ENCODE assay signal across 23 cellular contexts in the genomic region with DNA sequence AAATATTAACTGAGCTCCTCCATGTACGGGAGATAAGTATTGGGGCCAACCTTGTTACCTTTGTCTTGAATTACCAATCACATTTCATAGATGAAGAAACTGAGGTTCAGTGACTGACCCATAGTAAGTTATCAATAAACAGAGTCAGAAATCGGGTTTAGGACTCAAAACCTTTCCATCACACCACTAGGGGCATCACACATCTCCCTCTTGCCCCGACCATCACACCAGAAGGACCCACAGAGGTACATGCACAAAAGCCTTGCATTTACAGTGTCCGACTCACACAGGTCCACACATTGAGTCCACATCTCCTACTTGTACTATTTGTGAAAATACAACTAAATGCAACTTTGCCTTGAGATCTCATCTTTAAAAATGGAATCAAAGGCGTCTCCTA. TPM values are rescaled to one million over a fixed set of nuclear protein-coding genes. Genes with fewer than 3 reads are reported as not detected.
DNase-seq lines count a peak whose midpoint lies in the region; TF ChIP-seq lines count a peak whose summit lies in the region.
"Had no signal": no experiment of that assay in that cellular context is flagged by ENCODE, and none has a peak within 500 bp of the region (broad histone marks: within the 10 kb centered on the region; RNA-seq: fewer than 3 reads in every experiment).

No MANE protein-coding gene starts in this region.

- in situ Hi-C loops in brain microvascular endothelial cell (cut with HindIII; ENCODE audit: low pct_ligation_motif_present, low sequenced_read_pairs) = no loop called here

- H3K27ac ChIP-seq in MM.1S (ENCODE audit: low read length) (no peak overlapping the region), brain microvascular endothelial cell (no peak overlapping the region), smooth muscle cell (ENCODE audit: low read depth) (no peak overlapping the region)
- H3K27ac ChIP-seq in CD8-positive, alpha-beta memory T cell (ENCODE audit: low read depth, low read length) = no peak overlapping the region
- H3K27ac ChIP-seq: left ventricle myocardium inferior had no signal

- H3K36me3 Mint-ChIP-seq in CD8-positive, alpha-beta memory T cell = no peaks in the 10 kb centered on the region
- H3K36me3 Mint-ChIP-seq: brain; stimulated activated effector memory CD8-positive, alpha-beta T cell treated with anti-CD3 and anti-CD28 coated beads, Interleukin-12 subunit alpha, Interleukin-12 subunit beta, amount 100 ng/mL, for 72 hours had no signal

- H3K4me2 ChIP-seq in MM.1S (ENCODE audit: low read depth, low read length) (no peak overlapping the region), smooth muscle cell (no peak overlapping the region)

- H4K20me1 ChIP-seq in MM.1S (ENCODE audit: insufficient read depth, low read length) = no peaks in the 10 kb centered on the region
- no peaks in the 10 kb centered on the region for H4K20me1 ChIP-seq in smooth muscle cell (ENCODE audit: low read depth)

- no peak overlapping the region for H2AFZ ChIP-seq in MM.1S (ENCODE audit: low read length)
- no peak overlapping the region for H2AFZ ChIP-seq in smooth muscle cell (ENCODE audit: low read depth)

- H3F3A ChIP-seq in MM.1S (ENCODE audit: insufficient read depth, low read length) (no peaks in the 10 kb centered on the region), smooth muscle cell (ENCODE audit: low read depth) (no peaks in the 10 kb centered on the region)

- no peaks in the 10 kb centered on the region for H3K4me1 Mint-ChIP-seq in CD8-positive, alpha-beta memory T cell
- H3K4me1 Mint-ChIP-seq: stimulated activated effector memory CD8-positive, alpha-beta T cell treated with anti-CD3 and anti-CD28 coated beads, Interleukin-12 subunit alpha, Interleukin-12 subunit beta, amount 100 ng/mL, for 72 hours; T-helper 17 cell had no signal

- CTCF ChIA-PET in HEK293T (lab: Yijun Ruan, JAX) = no interaction called here
- CTCF ChIA-PET in CD8-positive, alpha-beta memory T cell (lab: Charles Lee) = no interaction called here

- peaks cover 14 to 19% of the 10 kb centered on the region in 2 donors for H3K27me3 Mint-ChIP-seq in CD8-positive, alpha-beta memory T cell
- H3K27me3 Mint-ChIP-seq: brain had no signal

- H3K27ac Mint-ChIP-seq in CD8-positive, alpha-beta memory T cell = no peak overlapping the region
- H3K27ac Mint-ChIP-seq: CD4-positive, alpha-beta T cell; stimulated activated effector memory CD8-positive, alpha-beta T cell treated with anti-CD3 and anti-CD28 coated beads, Interleukin-12 subunit alpha, Interleukin-12 subunit beta, amount 100 ng/mL, for 72 hours; T-helper 17 cell had no signal

- H3K9me3 ChIP-seq in MM.1S (replicated peaks; ENCODE audit: insufficient read depth, low read length) = no peaks in the 10 kb centered on the region
- no peaks in the 10 kb centered on the region for H3K9me3 ChIP-seq in smooth muscle cell (replicated peaks; ENCODE audit: low read depth)
- H3K9me3 ChIP-seq in CD8-positive, alpha-beta memory T cell (ENCODE audit: low read length) = no peaks in the 10 kb centered on the region
- H3K9me3 ChIP-seq: left ventricle myocardium inferior had no signal

- no peak overlapping the region for H3K4me3 ChIP-seq in GM12864 (ENCODE audit: low read depth, low read length)
- no peak overlapping the region for H3K4me3 ChIP-seq in MM.1S (ENCODE audit: low read length)
- H3K4me3 ChIP-seq in brain microvascular endothelial cell (ENCODE audit: low read depth, low read length) = no peak overlapping the region
- H3K4me3 ChIP-seq in smooth muscle cell = no peak overlapping the region
- no peak overlapping the region for H3K4me3 ChIP-seq in CD8-positive, alpha-beta memory T cell (ENCODE audit: low read length)
- H3K4me3 ChIP-seq: left ventricle myocardium inferior had no signal

- POLR2A ChIA-PET in HEK293T (lab: Yijun Ruan, JAX) = no interaction called here
- POLR2A ChIA-PET in CD8-positive, alpha-beta memory T cell (lab: Charles Lee) = no interaction called here

- H3K27me3 ChIP-seq in MM.1S (replicated peaks; ENCODE audit: insufficient read depth, low read length) = no peaks in the 10 kb centered on the region
- no peaks in the 10 kb centered on the region for H3K27me3 ChIP-seq in brain microvascular endothelial cell (replicated peaks)
- H3K27me3 ChIP-seq in smooth muscle cell (ENCODE audit: low read depth) = peaks cover 3% of the 10 kb centered on the region
- no peaks in the 10 kb centered on the region for H3K27me3 ChIP-seq in CD8-positive, alpha-beta memory T cell (ENCODE audit: insufficient read depth, low read length, poor library complexity, severe bottlenecking)

- DNase-seq in GM12864 (ENCODE audit: low read depth) (no peak), MM.1S (no peak), brain microvascular endothelial cell (no peak), smooth muscle cell (lab: John Stamatoyannopoulos, UW; ENCODE audit: unreplicated experiment) (no peak), HEK293T (ENCODE audit: extremely low spot score) (no peak), T-helper 9 cell (no peak)
- no peak for DNase-seq in CD8-positive, alpha-beta memory T cell
- DNase-seq: activated CD4-positive, alpha-beta T cell treated with anti-CD3 and anti-CD28 coated beads for 48 hours; activated T-cell treated with anti-CD3 and anti-CD28 coated beads, Interleukin-2, amount 50 U/mL, for 4 hours; CD4-positive, alpha-beta T cell; effector CD8-positive, alpha-beta T cell; GOT3; Kasumi-1; left ventricle myocardium inferior; NCI-H1092; NCI-H187 treated with DMSO at 0.1 percent for 48 hours; NCI-H526; RPMI8226; small intestine; T-helper 17 cell had no signal

- TF ChIP-seq CTCF in GM12864 (IDR thresholded peaks at IDR 0.05; ENCODE audit: low read depth, low read length, missing control alignments) (peak; percentile 60), MM.1S (IDR thresholded peaks at IDR 0.05; ENCODE audit: low read length) (peak; percentile 14; the same call in 1 of the 2 replicates), brain microvascular endothelial cell (IDR thresholded peaks at IDR 0.05; ENCODE audit: low read depth, low read length, missing control alignments) (peak; percentile 50), smooth muscle cell (IDR thresholded peaks at IDR 0.05; ENCODE audit: borderline replicate concordance, insufficient read depth, poor library complexity, severe bottlenecking) (peak; percentile 4)

- H3K4me3 Mint-ChIP-seq in CD8-positive, alpha-beta memory T cell = no peak overlapping the region
- H3K4me3 Mint-ChIP-seq: activated T-cell treated with anti-CD3 and anti-CD28 coated beads, Interleukin-2, amount 50 U/mL, for 4 hours; brain; CD4-positive, alpha-beta T cell; stimulated activated effector memory CD8-positive, alpha-beta T cell treated with anti-CD3 and anti-CD28 coated beads, Interleukin-12 subunit alpha, Interleukin-12 subunit beta, amount 100 ng/mL, for 72 hours; T-helper 17 cell had no signal

- H3K79me2 ChIP-seq in MM.1S (ENCODE audit: low read length) (no peaks in the 10 kb centered on the region), smooth muscle cell (ENCODE audit: low read depth) (no peaks in the 10 kb centered on the region)

- H3K9me2 ChIP-seq in MM.1S (replicated peaks; ENCODE audit: insufficient read depth, low read length) = no peaks in the 10 kb centered on the region

- 82% methylated on average over 5 of the region's 5 CpGs for WGBS in smooth muscle cell (ENCODE audit: low lambda C conversion rate)

- H3K36me3 ChIP-seq in MM.1S (replicated peaks; ENCODE audit: insufficient read depth, low read length) = no peaks in the 10 kb centered on the region
- H3K36me3 ChIP-seq in brain microvascular endothelial cell (replicated peaks) = no peaks in the 10 kb centered on the region
- no peaks in the 10 kb centered on the region for H3K36me3 ChIP-seq in smooth muscle cell (ENCODE audit: low read depth)
- H3K36me3 ChIP-seq in CD8-positive, alpha-beta memory T cell (ENCODE audit: insufficient read depth, low read length) = no peaks in the 10 kb centered on the region
- H3K36me3 ChIP-seq: left ventricle myocardium inferior had no signal

- peaks cover 0 to 4% (median 0%) of the 10 kb centered on the region in 5 donors for H3K9me3 Mint-ChIP-seq in CD8-positive, alpha-beta memory T cell
- H3K9me3 Mint-ChIP-seq: activated T-cell treated with anti-CD3 and anti-CD28 coated beads, Interleukin-2, amount 50 U/mL, for 4 hours; CD4-positive, alpha-beta T cell; stimulated activated effector memory CD8-positive, alpha-beta T cell treated with anti-CD3 and anti-CD28 coated beads, Interleukin-12 subunit alpha, Interleukin-12 subunit beta, amount 100 ng/mL, for 72 hours had no signal

- H3K9ac ChIP-seq in MM.1S (ENCODE audit: low read length) (no peak overlapping the region), smooth muscle cell (ENCODE audit: low read depth) (no peak overlapping the region)

- H3K4me1 ChIP-seq in MM.1S (ENCODE audit: low read length) (no peaks in the 10 kb centered on the region), smooth muscle cell (ENCODE audit: low read depth) (peaks cover 7% of the 10 kb centered on the region)
- H3K4me1 ChIP-seq in CD8-positive, alpha-beta memory T cell (ENCODE audit: insufficient read depth, low read length) = no peaks in the 10 kb centered on the region

TF ChIP-seq in HEK293T, 16 proteins besides CTCF, POLR2A, EP300 and RAD21 (continues in another document):
- TF ChIP-seq SUZ12 (IDR thresholded peaks at IDR 0.05) (no peak), ZNF384 (IDR thresholded peaks at IDR 0.05) (no peak), FOXA1 (IDR thresholded peaks at IDR 0.05) (no peak), BHLHE40 (IDR thresholded peaks at IDR 0.05; ENCODE audit: borderline replicate concordance) (no peak), LEF1 (IDR thresholded peaks at IDR 0.05; ENCODE audit: borderline replicate concordance) (no peak), SP1 (IDR thresholded peaks at IDR 0.05) (no peak), CTBP1 (IDR thresholded peaks at IDR 0.05; ENCODE audit: borderline replicate concordance) (no peak), HDGF (IDR thresholded peaks at IDR 0.05; ENCODE audit: borderline replicate concordance) (no peak), FOXK2 (IDR thresholded peaks at IDR 0.05) (no peak), PKNOX1 (IDR thresholded peaks at IDR 0.05) (no peak), NFRKB (IDR thresholded peaks at IDR 0.05) (no peak), ELF4 (IDR thresholded peaks at IDR 0.05) (no peak), ARNT (IDR thresholded peaks at IDR 0.05) (no peak), FOXM1 (IDR thresholded peaks at IDR 0.05; ENCODE audit: borderline replicate concordance) (no peak)

RNA-seq across cellular contexts. Expression of gene KCNA5, which starts 29.4 kb away (rescaled TPM):
- not detected in 2 replicates for total RNA-seq in smooth muscle cell
- not detected in 2 replicates for polyA plus RNA-seq in smooth muscle cell
- total RNA-seq in CD8-positive, alpha-beta memory T cell = not detected
- polyA plus RNA-seq in CD8-positive, alpha-beta memory T cell = not detected
- total RNA-seq: activated T-cell treated with anti-CD3 and anti-CD28 coated beads, Interleukin-2, amount 50 U/mL, for 4 hours; CD4-positive, alpha-beta T cell; renal cortical epithelial cell; T-helper 17 cell had no signal

Comparison
In these comparisons a context has a peak if more than half of its experiments do, and no peak if none do; other contexts are left out.
1. CTCF ChIP-seq: peak in every context shown above with its lines; median percentile 60 in GM12864; 50 in brain microvascular endothelial cell; 14 in MM.1S; 4 in smooth muscle cell.